ENCODE assay signal across 24 cellular contexts in the genomic region with DNA sequence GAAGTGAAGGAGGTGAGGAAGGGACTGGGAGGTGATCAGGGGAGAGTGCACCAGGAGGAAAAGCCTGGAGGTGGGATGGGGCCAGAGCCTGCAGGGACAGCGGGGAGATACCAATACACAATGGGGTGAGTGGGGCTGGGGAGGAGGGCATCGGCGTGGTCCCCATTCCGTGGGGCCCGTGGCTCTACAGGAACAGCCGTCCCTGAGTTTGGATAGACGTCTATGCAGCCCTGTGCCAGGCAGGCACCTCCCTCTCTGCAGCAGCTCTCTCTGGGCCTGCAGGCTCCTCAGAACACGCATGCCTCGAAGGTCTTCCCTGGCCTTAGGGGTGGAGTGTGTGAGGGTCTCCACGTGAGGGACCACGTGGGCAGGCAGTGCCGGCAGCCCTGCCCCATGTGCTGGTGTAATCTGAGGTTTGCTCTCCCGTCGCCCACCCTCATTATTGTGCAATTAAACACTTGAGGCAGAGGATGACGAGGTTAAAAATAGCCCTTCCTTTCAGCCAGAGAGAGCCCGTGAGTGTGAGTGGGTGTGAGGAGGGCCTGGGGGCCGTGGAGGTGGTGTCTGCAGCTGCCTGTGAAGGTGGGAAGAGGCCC. TPM values are rescaled to one million over a fixed set of nuclear protein-coding genes. Genes with fewer than 3 reads are reported as not detected.
DNase-seq lines count a peak whose midpoint lies in the region; ATAC-seq and TF ChIP-seq lines count a peak whose summit lies in the region.
"Had no signal": no experiment of that assay in that cellular context is flagged by ENCODE, and none has a peak within 500 bp of the region (broad histone marks: within the 10 kb centered on the region; RNA-seq: fewer than 3 reads in every experiment).

No MANE protein-coding gene starts in this region.

- H3K27ac ChIP-seq in spleen: no peak overlapping the region
- H3K27ac ChIP-seq: BLaER1, ovary, thyroid gland had no signal

- H3K4me1 ChIP-seq in spleen: no peaks in the 10 kb centered on the region
- H3K4me1 ChIP-seq: BLaER1 had no signal

- intact Hi-C loops in spleen (cut with DNase I; ENCODE audit: low total_unique reads): no loop called here

- no peak overlapping the region for H3K4me3 ChIP-seq in spleen
- H3K4me3 ChIP-seq: BLaER1, ovary, thyroid gland had no signal

- no peaks in the 10 kb centered on the region for H3K36me3 ChIP-seq in spleen
- H3K36me3 ChIP-seq: BLaER1, ovary, thyroid gland had no signal

- no peak for TF ChIP-seq CTCF in spleen (IDR thresholded peaks at IDR 0.05 in 8 of 11, conservative IDR thresholded peaks at IDR 0.05 in 3 of 11)

- H3K4me3 Mint-ChIP-seq in activated naive CD4-positive, alpha-beta T cell treated with anti-CD3 and anti-CD28 coated beads, Interleukin-2, amount 50 U/mL, for 24 hours: no peak overlapping the region
- no peak overlapping the region for H3K4me3 Mint-ChIP-seq in stimulated activated memory B cell treated with anti-CD40 and anti-IgM and Interleukin-4, amounts not matched to agents 10 μg/mL and 1 μg/mL and 100 μg/mL, for 72 hours
- H3K4me3 Mint-ChIP-seq: IgD-negative memory B cell; stimulated activated naive CD8-positive, alpha-beta T cell treated with anti-CD3 and anti-CD28 coated beads, Interleukin-15, amount 100 ng/mL, for 72 hours had no signal

- 52 to 63% (median 57%) methylated on average over 15 to 17 of the region's 17 CpGs for WGBS in spleen, 5 donors

- peaks cover 4% of the 10 kb centered on the region for H3K4me1 Mint-ChIP-seq in activated naive CD4-positive, alpha-beta T cell treated with anti-CD3 and anti-CD28 coated beads, Interleukin-2, amount 50 U/mL, for 24 hours
- peaks cover 6% of the 10 kb centered on the region for H3K4me1 Mint-ChIP-seq in stimulated activated memory B cell treated with anti-CD40 and anti-IgM and Interleukin-4, amounts not matched to agents 10 μg/mL and 1 μg/mL and 100 μg/mL, for 72 hours
- H3K4me1 Mint-ChIP-seq: IgD-negative memory B cell had no signal

- peaks cover 0 to 23% (median 4%) of the 10 kb centered on the region in 7 donors for H3K27me3 ChIP-seq in spleen (replicated peaks in 1 of 7)
- H3K27me3 ChIP-seq: BLaER1, ovary, thyroid gland had no signal

- no peak for DNase-seq in activated naive CD4-positive, alpha-beta T cell (lab: John Stamatoyannopoulos, UW)
- DNase-seq in NCI-H1417 treated with DMSO at 0.1 percent for 48 hours (lab: John Stamatoyannopoulos, UW): peak; percentile 64
- peak; percentile 24 for DNase-seq in left lobe of liver (ENCODE audit: low spot score)
- peak; percentile 27 for DNase-seq in spleen
- no peak for DNase-seq in HUDEP-2 (lab: John Stamatoyannopoulos, UW; ENCODE audit: unreplicated experiment in 76 of 76)
- DNase-seq: activated T-cell treated with anti-CD3 and anti-CD28 coated beads, Interleukin-2, amount 50 U/mL, for 48 hours; cerebellar nuclear complex; naive B cell; NCI-H1105 treated with DMSO at 0.1 percent for 48 hours; NCI-H2107; NCI-H510A treated with DMSO at 0.1 percent for 48 hours; ovary; stimulated activated CD4-positive, alpha-beta T cell treated with anti-CD3 and anti-CD28 coated beads, Interleukin-4, amount 100 ng/mL, for 4 hours; stimulated activated naive CD8-positive, alpha-beta T cell treated with anti-CD3 and anti-CD28 coated beads, Interleukin-15, amount 100 ng/mL, for 72 hours had no signal

- ATAC-seq in left lobe of liver (no peak), GM19455 (IDR thresholded peaks at IDR 0.05; ENCODE audit: unreplicated experiment) (no peak)
- ATAC-seq in stimulated activated memory B cell treated with anti-CD40 and anti-IgM and Interleukin-4, amounts not matched to agents 10 μg/mL and 1 μg/mL and 100 μg/mL, for 72 hours: no peak
- ATAC-seq: HCT116 had no signal

- no peak for TF ChIP-seq POLR2A in spleen (IDR thresholded peaks at IDR 0.05)

- H3K27me3 Mint-ChIP-seq in activated naive CD4-positive, alpha-beta T cell treated with anti-CD3 and anti-CD28 coated beads, Interleukin-2, amount 50 U/mL, for 24 hours: peaks cover 4% of the 10 kb centered on the region
- peaks cover 11% of the 10 kb centered on the region for H3K27me3 Mint-ChIP-seq in stimulated activated memory B cell treated with anti-CD40 and anti-IgM and Interleukin-4, amounts not matched to agents 10 μg/mL and 1 μg/mL and 100 μg/mL, for 72 hours

- H3K9me3 Mint-ChIP-seq in activated naive CD4-positive, alpha-beta T cell treated with anti-CD3 and anti-CD28 coated beads, Interleukin-2, amount 50 U/mL, for 24 hours: no peaks in the 10 kb centered on the region
- H3K9me3 Mint-ChIP-seq in stimulated activated memory B cell treated with anti-CD40 and anti-IgM and Interleukin-4, amounts not matched to agents 10 μg/mL and 1 μg/mL and 100 μg/mL, for 72 hours: peaks cover 31% of the 10 kb centered on the region

- peak overlapping the region; percentile 65 for H3K27ac Mint-ChIP-seq in activated naive CD4-positive, alpha-beta T cell treated with anti-CD3 and anti-CD28 coated beads, Interleukin-2, amount 50 U/mL, for 24 hours
- H3K27ac Mint-ChIP-seq in stimulated activated memory B cell treated with anti-CD40 and anti-IgM and Interleukin-4, amounts not matched to agents 10 μg/mL and 1 μg/mL and 100 μg/mL, for 72 hours: no peak overlapping the region

- H3K9me3 ChIP-seq in spleen: peaks cover 0 to 19% (median 0%) of the 10 kb centered on the region in 8 donors
- H3K9me3 ChIP-seq: ovary, thyroid gland had no signal

- no peaks in the 10 kb centered on the region for H3K36me3 Mint-ChIP-seq in activated naive CD4-positive, alpha-beta T cell treated with anti-CD3 and anti-CD28 coated beads, Interleukin-2, amount 50 U/mL, for 24 hours
- peaks cover 19% of the 10 kb centered on the region for H3K36me3 Mint-ChIP-seq in stimulated activated memory B cell treated with anti-CD40 and anti-IgM and Interleukin-4, amounts not matched to agents 10 μg/mL and 1 μg/mL and 100 μg/mL, for 72 hours
- H3K36me3 Mint-ChIP-seq: IgD-negative memory B cell had no signal

RNA-seq across cellular contexts. Expression of gene C2CD4C, which starts 16.5 kb away (rescaled TPM):
- total RNA-seq in left lobe of liver: 0.33 TPM
- 1 to 10 TPM in 2 of 7 donors, under 1 TPM in 4, not detected in 1; 0.23 to 2.1 (median 0.85) TPM for total RNA-seq in spleen
- polyA plus RNA-seq in spleen: under 1 TPM; 0.26 to 0.91 (median 0.67) TPM
- total RNA-seq: Daoy; RPMI7951; T-helper 1 cell treated with Interleukin-12 subunit alpha and Interleukin-12 subunit beta and Interleukin-4 antibody, amounts not matched to agents 30 ng/mL and 1 ng/mL, for 36 hours had no signal
- polyA plus RNA-seq: IgD-negative memory B cell had no signal

RNA-seq across cellular contexts. Expression of gene MIER2, which starts 47.9 kb away (rescaled TPM):
- total RNA-seq in left lobe of liver (4.6 TPM), spleen (10 to 100 TPM; 26.8 to 66.5 (median 30.1) TPM)
- 10 to 100 TPM; 19.2 to 47.2 (median 31.3) TPM for polyA plus RNA-seq in spleen

Comparison
In these comparisons a context has a peak if more than half of its experiments do, and no peak if none do; other contexts are left out.
1. DNase-seq: peak in NCI-H1417 treated with DMSO at 0.1 percent for 48 hours (single experiment), left lobe of liver (single experiment) and spleen (single experiment); none in activated naive CD4-positive, alpha-beta T cell (0 of 4) and HUDEP-2 (0 of 76).